9 cellular contexts compared by ENCODE assay signal in the genomic region with DNA sequence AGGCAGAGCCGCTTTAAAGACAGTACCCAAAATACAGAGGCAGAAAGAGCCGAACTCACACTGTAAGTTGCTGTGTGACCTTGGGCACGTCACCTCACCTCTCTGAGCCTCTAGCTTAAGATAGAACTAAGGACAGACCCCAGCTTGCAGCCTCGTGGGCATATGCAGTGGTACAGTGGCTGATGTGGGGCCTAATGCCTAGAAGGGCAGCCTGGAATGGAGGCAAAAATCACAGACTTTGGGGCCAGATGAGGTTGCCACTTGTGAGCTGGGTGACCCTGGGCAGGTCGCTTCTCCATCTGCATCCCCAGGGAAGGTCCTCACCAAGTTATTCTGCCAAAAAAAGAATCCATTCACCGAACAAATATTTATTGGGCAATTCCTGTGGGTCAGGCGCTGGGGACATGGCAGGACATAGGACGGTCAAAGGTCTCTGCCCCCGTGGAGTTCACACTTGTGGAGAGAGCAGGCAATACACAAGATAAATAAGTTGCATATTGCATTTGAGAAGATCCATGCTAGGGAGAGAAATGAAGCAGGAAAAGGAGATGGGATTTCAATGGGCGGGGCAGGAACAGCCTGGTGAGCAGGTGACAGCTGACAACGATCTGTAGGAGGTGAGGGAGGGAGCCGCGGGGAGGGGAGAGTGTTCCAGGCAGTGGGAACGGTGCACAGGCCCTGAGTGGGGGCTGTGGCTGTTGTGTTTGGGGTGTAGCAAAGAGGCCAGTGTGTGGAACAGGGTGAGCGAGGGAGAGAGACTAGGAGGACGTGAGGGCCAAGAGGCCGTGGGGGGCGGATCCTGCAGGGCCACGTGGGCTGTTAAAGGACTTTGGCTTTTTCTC.
DNase-seq lines count a peak whose midpoint lies in the region; ATAC-seq and TF ChIP-seq lines count a peak whose summit lies in the region.
"Had no signal": no experiment of that assay in that cellular context is flagged by ENCODE, and none has a peak within 500 bp of the region (broad histone marks: within the 10 kb centered on the region; RNA-seq: fewer than 3 reads in every experiment).

No MANE protein-coding gene starts in this region.

- H3K27ac ChIP-seq in heart right ventricle = peak overlapping the region; percentile 28 to 96 (median 90)
- H3K27ac ChIP-seq in skeletal muscle tissue (ENCODE audit: low read depth, low read length) = peak overlapping the region; percentile 84

- peak; percentile 30 for DNase-seq in HFFc6
- DNase-seq in SHP77 treated with DMSO at 0.1 percent for 48 hours (lab: John Stamatoyannopoulos, UW) = peak; percentile 51
- no peak for DNase-seq in heart right ventricle
- no peak for DNase-seq in activated T-cell treated with anti-CD3 and anti-CD28 coated beads, Interleukin-2, amount 50 U/mL, for 24 hours
- no peak for DNase-seq in GOT3 (lab: John Stamatoyannopoulos, UW)
- DNase-seq: T-helper 17 cell had no signal

- peak overlapping the region; percentile 100 for H3K27ac Mint-ChIP-seq in HFFc6
- no peak overlapping the region for H3K27ac Mint-ChIP-seq in activated T-cell treated with anti-CD3 and anti-CD28 coated beads, Interleukin-2, amount 50 U/mL, for 24 hours
- H3K27ac Mint-ChIP-seq: T-helper 17 cell had no signal

- H3K36me3 ChIP-seq in heart right ventricle (no peaks in the 10 kb centered on the region), skeletal muscle tissue (ENCODE audit: control insufficient read depth in 3 of 3, insufficient read depth in 3 of 3, low read length in 3 of 3) (no peaks in the 10 kb centered on the region)

- H3K36me3 Mint-ChIP-seq in HFFc6 (ENCODE audit: low read depth) = no peaks in the 10 kb centered on the region
- H3K36me3 Mint-ChIP-seq in activated T-cell treated with anti-CD3 and anti-CD28 coated beads, Interleukin-2, amount 50 U/mL, for 24 hours (ENCODE audit: low read depth) = no peaks in the 10 kb centered on the region

- 55 to 71% methylated on average over 19 of the region's 19 CpGs for WGBS in heart right ventricle, 2 donors

- H3K4me3 Mint-ChIP-seq in HFFc6 = peak overlapping the region; percentile 82
- no peak overlapping the region for H3K4me3 Mint-ChIP-seq in activated T-cell treated with anti-CD3 and anti-CD28 coated beads, Interleukin-2, amount 50 U/mL, for 24 hours
- H3K4me3 Mint-ChIP-seq: T-helper 17 cell had no signal

- ATAC-seq in heart right ventricle (no peak), GM21717 (IDR thresholded peaks at IDR 0.05; ENCODE audit: unreplicated experiment) (no peak), GM18868 (IDR thresholded peaks at IDR 0.05; ENCODE audit: unreplicated experiment) (no peak)
- ATAC-seq: T-helper 17 cell had no signal

- H3K27me3 Mint-ChIP-seq in HFFc6 (ENCODE audit: insufficient read depth) = peaks cover 6% of the 10 kb centered on the region; the same call in 1 of the 2 replicates
- H3K27me3 Mint-ChIP-seq in activated T-cell treated with anti-CD3 and anti-CD28 coated beads, Interleukin-2, amount 50 U/mL, for 24 hours = no peaks in the 10 kb centered on the region

- H3K9me3 Mint-ChIP-seq in HFFc6 = no peaks in the 10 kb centered on the region
- no peaks in the 10 kb centered on the region for H3K9me3 Mint-ChIP-seq in activated T-cell treated with anti-CD3 and anti-CD28 coated beads, Interleukin-2, amount 50 U/mL, for 24 hours

- H3K9me3 ChIP-seq in heart right ventricle (no peaks in the 10 kb centered on the region), skeletal muscle tissue (ENCODE audit: control insufficient read depth in 3 of 3, low read length in 3 of 3) (no peaks in the 10 kb centered on the region)

- no peak overlapping the region for H3K4me3 ChIP-seq in heart right ventricle
- peak overlapping the region in 1 of 3 donors; percentile 52 for H3K4me3 ChIP-seq in skeletal muscle tissue (ENCODE audit: low read length in 3 of 3)

- H3K27me3 ChIP-seq in heart right ventricle (no peaks in the 10 kb centered on the region), skeletal muscle tissue (ENCODE audit: control insufficient read depth in 3 of 3, insufficient read depth in 3 of 3, low read length in 3 of 3) (no peaks in the 10 kb centered on the region)

- intact Hi-C loops in heart right ventricle (cut with DNase I) = loop anchor here in 3 of 10 donors (5.0 to 10.0 kb wide), 6 partner anchors 71 to 159 kb away; partner anchors contain the start of gene CEBPB (in 1 of the 3)

- H3K4me1 Mint-ChIP-seq in HFFc6 (ENCODE audit: low read depth) = peaks cover 80% of the 10 kb centered on the region
- no peaks in the 10 kb centered on the region for H3K4me1 Mint-ChIP-seq in activated T-cell treated with anti-CD3 and anti-CD28 coated beads, Interleukin-2, amount 50 U/mL, for 24 hours (ENCODE audit: low read depth)

- peaks cover 26 to 89% (median 58%) of the 10 kb centered on the region in 9 donors for H3K4me1 ChIP-seq in heart right ventricle
- H3K4me1 ChIP-seq in skeletal muscle tissue (ENCODE audit: control insufficient read depth in 3 of 3, insufficient read depth in 3 of 3, low read length in 3 of 3) = peaks cover 63 to 73% (median 65%) of the 10 kb centered on the region in 3 donors

- no peak for TF ChIP-seq CTCF in HFFc6 (IDR thresholded peaks at IDR 0.05)
- no peak for TF ChIP-seq CTCF in heart right ventricle (IDR thresholded peaks at IDR 0.05)

- peak overlapping the region in 2 of 3 donors; percentile 69 to 81 for H3K9ac ChIP-seq in skeletal muscle tissue (ENCODE audit: low read depth in 1 of 3, low read length in 3 of 3)

Comparison
In these comparisons a context has a peak if more than half of its experiments do, and no peak if none do; other contexts are left out.
1. DNase-seq: peak in HFFc6 (single experiment) and SHP77 treated with DMSO at 0.1 percent for 48 hours (single experiment); none in heart right ventricle (0 of 2), activated T-cell treated with anti-CD3 and anti-CD28 coated beads, Interleukin-2, amount 50 U/mL, for 24 hours (single experiment) and GOT3 (single experiment).